ENCODE assay signal across 1 cellular context in genomic region chr5:172054611-172055153, GRCh38.
TF ChIP-seq lines count a peak whose summit lies in the region.

No MANE protein-coding gene starts in this region.

TF ChIP-seq in GM12878, 131 proteins besides CTCF, POLR2A, EP300 and RAD21:
- TF ChIP-seq, protein P1, sequence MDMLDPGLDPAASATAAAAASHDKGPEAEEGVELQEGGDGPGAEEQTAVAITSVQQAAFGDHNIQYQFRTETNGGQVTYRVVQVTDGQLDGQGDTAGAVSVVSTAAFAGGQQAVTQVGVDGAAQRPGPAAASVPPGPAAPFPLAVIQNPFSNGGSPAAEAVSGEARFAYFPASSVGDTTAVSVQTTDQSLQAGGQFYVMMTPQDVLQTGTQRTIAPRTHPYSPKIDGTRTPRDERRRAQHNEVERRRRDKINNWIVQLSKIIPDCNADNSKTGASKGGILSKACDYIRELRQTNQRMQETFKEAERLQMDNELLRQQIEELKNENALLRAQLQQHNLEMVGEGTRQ (IDR thresholded peaks at IDR 0.05; ENCODE audit: borderline replicate concordance, low read depth, low read length) = no peak
- TF ChIP-seq MTA2 (IDR thresholded peaks at IDR 0.05; ENCODE audit: low read depth) (no peak), MAX (IDR thresholded peaks at IDR 0.05; ENCODE audit: low read depth, low read length) (no peak), SREBF2 (IDR thresholded peaks at IDR 0.05; ENCODE audit: low read length) (no peak), NFYA (IDR thresholded peaks at IDR 0.05; ENCODE audit: borderline replicate concordance, low read depth, low read length) (no peak), SMARCA5 (IDR thresholded peaks at IDR 0.05) (no peak), TCF7 (IDR thresholded peaks at IDR 0.05; ENCODE audit: borderline replicate concordance) (no peak), SMAD5 (IDR thresholded peaks at IDR 0.05; ENCODE audit: low read depth) (no peak), MXI1 (IDR thresholded peaks at IDR 0.05; ENCODE audit: low read depth, low read length) (no peak), CBX3 (IDR thresholded peaks at IDR 0.05; ENCODE audit: borderline replicate concordance, low read depth) (no peak), NR2C1 (IDR thresholded peaks at IDR 0.05) (no peak), SIN3A (IDR thresholded peaks at IDR 0.05; ENCODE audit: low read depth, low read length) (no peak), ESRRA (IDR thresholded peaks at IDR 0.05; ENCODE audit: low read length) (no peak), STAT3 (IDR thresholded peaks at IDR 0.05; ENCODE audit: low read depth, low read length) (no peak), CBFB (IDR thresholded peaks at IDR 0.05; ENCODE audit: low read depth) (no peak), ATF7 (IDR thresholded peaks at IDR 0.05; ENCODE audit: low read depth) (no peak)
- TF ChIP-seq, protein P2, sequence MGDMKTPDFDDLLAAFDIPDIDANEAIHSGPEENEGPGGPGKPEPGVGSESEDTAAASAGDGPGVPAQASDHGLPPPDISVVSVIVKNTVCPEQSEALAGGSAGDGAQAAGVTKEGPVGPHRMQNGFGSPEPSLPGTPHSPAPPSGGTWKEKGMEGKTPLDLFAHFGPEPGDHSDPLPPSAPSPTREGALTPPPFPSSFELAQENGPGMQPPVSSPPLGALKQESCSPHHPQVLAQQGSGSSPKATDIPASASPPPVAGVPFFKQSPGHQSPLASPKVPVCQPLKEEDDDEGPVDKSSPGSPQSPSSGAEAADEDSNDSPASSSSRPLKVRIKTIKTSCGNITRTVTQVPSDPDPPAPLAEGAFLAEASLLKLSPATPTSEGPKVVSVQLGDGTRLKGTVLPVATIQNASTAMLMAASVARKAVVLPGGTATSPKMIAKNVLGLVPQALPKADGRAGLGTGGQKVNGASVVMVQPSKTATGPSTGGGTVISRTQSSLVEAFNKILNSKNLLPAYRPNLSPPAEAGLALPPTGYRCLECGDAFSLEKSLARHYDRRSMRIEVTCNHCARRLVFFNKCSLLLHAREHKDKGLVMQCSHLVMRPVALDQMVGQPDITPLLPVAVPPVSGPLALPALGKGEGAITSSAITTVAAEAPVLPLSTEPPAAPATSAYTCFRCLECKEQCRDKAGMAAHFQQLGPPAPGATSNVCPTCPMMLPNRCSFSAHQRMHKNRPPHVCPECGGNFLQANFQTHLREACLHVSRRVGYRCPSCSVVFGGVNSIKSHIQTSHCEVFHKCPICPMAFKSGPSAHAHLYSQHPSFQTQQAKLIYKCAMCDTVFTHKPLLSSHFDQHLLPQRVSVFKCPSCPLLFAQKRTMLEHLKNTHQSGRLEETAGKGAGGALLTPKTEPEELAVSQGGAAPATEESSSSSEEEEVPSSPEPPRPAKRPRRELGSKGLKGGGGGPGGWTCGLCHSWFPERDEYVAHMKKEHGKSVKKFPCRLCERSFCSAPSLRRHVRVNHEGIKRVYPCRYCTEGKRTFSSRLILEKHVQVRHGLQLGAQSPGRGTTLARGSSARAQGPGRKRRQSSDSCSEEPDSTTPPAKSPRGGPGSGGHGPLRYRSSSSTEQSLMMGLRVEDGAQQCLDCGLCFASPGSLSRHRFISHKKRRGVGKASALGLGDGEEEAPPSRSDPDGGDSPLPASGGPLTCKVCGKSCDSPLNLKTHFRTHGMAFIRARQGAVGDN (IDR thresholded peaks at IDR 0.05) = no peak
- TF ChIP-seq, protein P3, sequence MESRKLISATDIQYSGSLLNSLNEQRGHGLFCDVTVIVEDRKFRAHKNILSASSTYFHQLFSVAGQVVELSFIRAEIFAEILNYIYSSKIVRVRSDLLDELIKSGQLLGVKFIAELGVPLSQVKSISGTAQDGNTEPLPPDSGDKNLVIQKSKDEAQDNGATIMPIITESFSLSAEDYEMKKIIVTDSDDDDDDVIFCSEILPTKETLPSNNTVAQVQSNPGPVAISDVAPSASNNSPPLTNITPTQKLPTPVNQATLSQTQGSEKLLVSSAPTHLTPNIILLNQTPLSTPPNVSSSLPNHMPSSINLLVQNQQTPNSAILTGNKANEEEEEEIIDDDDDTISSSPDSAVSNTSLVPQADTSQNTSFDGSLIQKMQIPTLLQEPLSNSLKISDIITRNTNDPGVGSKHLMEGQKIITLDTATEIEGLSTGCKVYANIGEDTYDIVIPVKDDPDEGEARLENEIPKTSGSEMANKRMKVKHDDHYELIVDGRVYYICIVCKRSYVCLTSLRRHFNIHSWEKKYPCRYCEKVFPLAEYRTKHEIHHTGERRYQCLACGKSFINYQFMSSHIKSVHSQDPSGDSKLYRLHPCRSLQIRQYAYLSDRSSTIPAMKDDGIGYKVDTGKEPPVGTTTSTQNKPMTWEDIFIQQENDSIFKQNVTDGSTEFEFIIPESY (IDR thresholded peaks at IDR 0.05) = no peak
- TF ChIP-seq, protein P4, sequence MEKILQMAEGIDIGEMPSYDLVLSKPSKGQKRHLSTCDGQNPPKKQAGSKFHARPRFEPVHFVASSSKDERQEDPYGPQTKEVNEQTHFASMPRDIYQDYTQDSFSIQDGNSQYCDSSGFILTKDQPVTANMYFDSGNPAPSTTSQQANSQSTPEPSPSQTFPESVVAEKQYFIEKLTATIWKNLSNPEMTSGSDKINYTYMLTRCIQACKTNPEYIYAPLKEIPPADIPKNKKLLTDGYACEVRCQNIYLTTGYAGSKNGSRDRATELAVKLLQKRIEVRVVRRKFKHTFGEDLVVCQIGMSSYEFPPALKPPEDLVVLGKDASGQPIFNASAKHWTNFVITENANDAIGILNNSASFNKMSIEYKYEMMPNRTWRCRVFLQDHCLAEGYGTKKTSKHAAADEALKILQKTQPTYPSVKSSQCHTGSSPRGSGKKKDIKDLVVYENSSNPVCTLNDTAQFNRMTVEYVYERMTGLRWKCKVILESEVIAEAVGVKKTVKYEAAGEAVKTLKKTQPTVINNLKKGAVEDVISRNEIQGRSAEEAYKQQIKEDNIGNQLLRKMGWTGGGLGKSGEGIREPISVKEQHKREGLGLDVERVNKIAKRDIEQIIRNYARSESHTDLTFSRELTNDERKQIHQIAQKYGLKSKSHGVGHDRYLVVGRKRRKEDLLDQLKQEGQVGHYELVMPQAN (conservative IDR thresholded peaks at IDR 0.05) = no peak
- TF ChIP-seq, protein P5, sequence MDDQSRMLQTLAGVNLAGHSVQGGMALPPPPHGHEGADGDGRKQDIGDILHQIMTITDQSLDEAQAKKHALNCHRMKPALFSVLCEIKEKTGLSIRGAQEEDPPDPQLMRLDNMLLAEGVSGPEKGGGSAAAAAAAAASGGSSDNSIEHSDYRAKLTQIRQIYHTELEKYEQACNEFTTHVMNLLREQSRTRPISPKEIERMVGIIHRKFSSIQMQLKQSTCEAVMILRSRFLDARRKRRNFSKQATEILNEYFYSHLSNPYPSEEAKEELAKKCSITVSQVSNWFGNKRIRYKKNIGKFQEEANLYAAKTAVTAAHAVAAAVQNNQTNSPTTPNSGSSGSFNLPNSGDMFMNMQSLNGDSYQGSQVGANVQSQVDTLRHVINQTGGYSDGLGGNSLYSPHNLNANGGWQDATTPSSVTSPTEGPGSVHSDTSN (IDR thresholded peaks at IDR 0.05; ENCODE audit: insufficient replicate concordance, low read depth, low read length) = no peak
